In the genomic region with DNA sequence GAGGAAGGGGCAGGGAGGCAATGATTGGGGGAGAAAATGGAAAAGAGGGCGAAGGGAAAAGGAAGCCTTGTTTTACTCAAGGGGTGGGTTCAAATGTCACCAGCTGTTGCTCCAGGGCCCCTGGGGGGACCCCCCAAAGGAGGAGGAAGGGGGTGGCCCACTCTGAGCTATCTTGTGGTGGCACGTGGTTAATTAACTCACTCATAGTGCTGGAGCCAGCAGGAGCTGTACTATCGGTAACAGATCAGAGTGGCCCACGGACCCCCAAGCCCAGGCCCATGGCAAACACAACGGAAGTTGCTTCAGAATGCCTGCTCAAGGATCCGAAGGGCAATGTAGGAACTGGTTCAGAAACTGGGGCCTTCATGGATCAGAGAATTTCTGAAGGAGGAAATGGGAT, we compare ENCODE assay signal across 15 cellular contexts. TPM values are rescaled to one million over a fixed set of nuclear protein-coding genes. Genes with fewer than 3 reads are reported as not detected.
DNase-seq lines count a peak whose midpoint lies in the region; ATAC-seq and TF ChIP-seq lines count a peak whose summit lies in the region.
"Had no signal": no experiment of that assay in that cellular context is flagged by ENCODE, and none has a peak within 500 bp of the region (broad histone marks: within the 10 kb centered on the region; RNA-seq: fewer than 3 reads in every experiment).

No MANE protein-coding gene starts in this region.

- no peak for ATAC-seq in HG03139 (IDR thresholded peaks at IDR 0.05; ENCODE audit: unreplicated experiment)
- ATAC-seq: GM12878, GM23338 had no signal

- DNase-seq in activated T-cell treated with anti-CD3 and anti-CD28 coated beads, Interleukin-2, amount 50 U/mL, for 48 hours, result peak; percentile 8 to 10
- DNase-seq in activated T-cell treated with anti-CD3 and anti-CD28 coated beads for 4 hours (no peak), coronary artery (ENCODE audit: low spot score) (peak; percentile 17), posterior vena cava (ENCODE audit: low spot score) (peak; percentile 56), NCI-H526 treated with DMSO at 0.1 percent for 48 hours (lab: John Stamatoyannopoulos, UW) (no peak), NCI-H1930 (lab: John Stamatoyannopoulos, UW) (no peak)
- DNase-seq: BE2C; CD4-positive, alpha-beta memory T cell; DMS79; H7 had no signal

- no peak for TF ChIP-seq CTCF in coronary artery (IDR thresholded peaks at IDR 0.05)

- H3K27ac ChIP-seq in coronary artery, result no peak overlapping the region
- H3K27ac ChIP-seq: C4-2B had no signal

- no peak overlapping the region for H3K4me3 ChIP-seq in coronary artery
- H3K4me3 ChIP-seq: GM12878, GM23338 had no signal

- intact Hi-C loops in posterior vena cava (cut with DNase I), result no loop called here

RNA-seq across cellular contexts. Expression of gene TFF2, which starts 7.2 kb away (rescaled TPM):
- total RNA-seq in posterior vena cava, result not detected
- total RNA-seq: CD4-positive, alpha-beta memory T cell; G401; GM12878; GM23338; H7 had no signal

RNA-seq across cellular contexts. Expression of gene TFF1, which starts 22.8 kb away (rescaled TPM):
- not detected for total RNA-seq in posterior vena cava
- total RNA-seq: CD4-positive, alpha-beta memory T cell; G401; GM12878; GM23338; H7 had no signal

RNA-seq across cellular contexts. Expression of gene TFF3, which starts 28.3 kb away (rescaled TPM):
- 10 to 100 TPM; 21.1 to 24.4 TPM for total RNA-seq in posterior vena cava
- total RNA-seq: CD4-positive, alpha-beta memory T cell; G401; GM12878 had no signal

RNA-seq across cellular contexts. Expression of gene TMPRSS3, which starts 52.3 kb away (rescaled TPM):
- total RNA-seq in posterior vena cava, result not detected
- total RNA-seq: G401, H7 had no signal

Comparison
In these comparisons a context has a peak if more than half of its experiments do, and no peak if none do; other contexts are left out.
1. DNase-seq: peak in activated T-cell treated with anti-CD3 and anti-CD28 coated beads, Interleukin-2, amount 50 U/mL, for 48 hours (2 of 2), coronary artery (single experiment) and posterior vena cava (single experiment); none in activated T-cell treated with anti-CD3 and anti-CD28 coated beads for 4 hours (single experiment), NCI-H526 treated with DMSO at 0.1 percent for 48 hours (single experiment) and NCI-H1930 (0 of 2).